ENCODE assay signal across 16 cellular contexts in genomic region chr2:197241153-197241552, GRCh38.
DNase-seq lines count a peak whose midpoint lies in the region; ATAC-seq and TF ChIP-seq lines count a peak whose summit lies in the region.
"Had no signal": no experiment of that assay in that cellular context is flagged by ENCODE, and none has a peak within 500 bp of the region (broad histone marks: within the 10 kb centered on the region; RNA-seq: fewer than 3 reads in every experiment).

No MANE protein-coding gene starts in this region.

- peak overlapping the region in 1 of 10 donors; percentile 84 for H3K27ac ChIP-seq in heart right ventricle

- intact Hi-C loops in heart right ventricle (cut with DNase I) = loop anchor here in 1 of 10 donors (10.0 kb wide), 1 partner anchor 64 kb away; no protein-coding TSS in a partner anchor

- 42 to 97% methylated on average over 1 of the region's 1 CpG for WGBS in heart right ventricle, 2 donors

- peaks cover 74% of the 10 kb centered on the region for H3K4me1 Mint-ChIP-seq in T-helper 2 cell treated with Interferon-gamma antibody and Interleukin-4, amounts not matched to agents 5 μg/mL and 100 μg/mL, for 36 hours (ENCODE audit: low read depth)
- H3K4me1 Mint-ChIP-seq in activated CD8-positive, alpha-beta T cell treated with anti-CD3 and anti-CD28 coated beads, Interleukin-2, amount 10 ng/mL, durations not matched to agents 7 days and 5 days (ENCODE audit: low read depth) = peaks cover 77% of the 10 kb centered on the region
- H3K4me1 Mint-ChIP-seq in naive B cell = peaks cover 61 to 88% (median 75%) of the 10 kb centered on the region in 3 donors

- H3K27me3 ChIP-seq in heart right ventricle = no peaks in the 10 kb centered on the region

- DNase-seq in T-helper 2 cell treated with Interferon-gamma antibody and Interleukin-4, amounts not matched to agents 5 μg/mL and 100 μg/mL, for 36 hours (ENCODE audit: low spot score) = no peak
- DNase-seq in T-helper 2 cell (no peak), GM12865 (ENCODE audit: low read depth) (no peak), naive B cell (no peak), NCI-H1930 (lab: John Stamatoyannopoulos, UW) (no peak), heart right ventricle (no peak)
- no peak for DNase-seq in activated CD8-positive, alpha-beta T cell treated with anti-CD3 and anti-CD28 coated beads, Interleukin-2, amount 10 ng/mL, durations not matched to agents 7 days and 5 days
- DNase-seq: 8988T; foreskin fibroblast; HCEC 1CT; NCI-H2029 treated with DMSO at 0.1 percent for 48 hours; NCI-H510A treated with DMSO at 0.1 percent for 48 hours; SHP77; stimulated activated naive CD4-positive, alpha-beta T cell treated with Interleukin-2 at 50 U/mL for 16 hours had no signal

- no peaks in the 10 kb centered on the region for H3K27me3 Mint-ChIP-seq in T-helper 2 cell treated with Interferon-gamma antibody and Interleukin-4, amounts not matched to agents 5 μg/mL and 100 μg/mL, for 36 hours (ENCODE audit: low read depth)
- H3K27me3 Mint-ChIP-seq in activated CD8-positive, alpha-beta T cell treated with anti-CD3 and anti-CD28 coated beads, Interleukin-2, amount 10 ng/mL, durations not matched to agents 7 days and 5 days (ENCODE audit: low read depth) = no peaks in the 10 kb centered on the region
- no peaks in the 10 kb centered on the region for H3K27me3 Mint-ChIP-seq in naive B cell

- CTCF ChIA-PET in activated CD8-positive, alpha-beta T cell treated with anti-CD3 and anti-CD28 coated beads, Interleukin-2, amount 10 ng/mL, durations not matched to agents 7 days and 5 days (lab: Charles Lee) = interaction anchor here (1.1 to 3.4 kb wide), 10 partner anchors 9 to 62 kb away, joined by 3 to 22 read pairs (median 5); no protein-coding TSS in a partner anchor

- H3K36me3 Mint-ChIP-seq in T-helper 2 cell treated with Interferon-gamma antibody and Interleukin-4, amounts not matched to agents 5 μg/mL and 100 μg/mL, for 36 hours (ENCODE audit: low read depth) = peaks cover 34% of the 10 kb centered on the region
- peaks cover 39% of the 10 kb centered on the region for H3K36me3 Mint-ChIP-seq in activated CD8-positive, alpha-beta T cell treated with anti-CD3 and anti-CD28 coated beads, Interleukin-2, amount 10 ng/mL, durations not matched to agents 7 days and 5 days (ENCODE audit: low read depth)
- peaks cover 8 to 17% of the 10 kb centered on the region in 2 donors for H3K36me3 Mint-ChIP-seq in naive B cell

- no peaks in the 10 kb centered on the region for H3K9me3 ChIP-seq in heart right ventricle

- POLR2A ChIA-PET in activated CD8-positive, alpha-beta T cell treated with anti-CD3 and anti-CD28 coated beads, Interleukin-2, amount 10 ng/mL, durations not matched to agents 7 days and 5 days (lab: Charles Lee) = interaction anchor here (0.6 to 5.0 kb wide), 11 partner anchors 8 to 68 kb away, joined by 3 to 29 read pairs (median 4); partner anchors contain the start of gene ANKRD44

- peak overlapping the region; percentile 83 for H3K4me3 Mint-ChIP-seq in T-helper 2 cell treated with Interferon-gamma antibody and Interleukin-4, amounts not matched to agents 5 μg/mL and 100 μg/mL, for 36 hours
- peak overlapping the region; percentile 59 for H3K4me3 Mint-ChIP-seq in activated CD8-positive, alpha-beta T cell treated with anti-CD3 and anti-CD28 coated beads, Interleukin-2, amount 10 ng/mL, durations not matched to agents 7 days and 5 days
- H3K4me3 Mint-ChIP-seq in naive B cell = peak overlapping the region; percentile 26 to 86 (median 56)

- H3K9me3 Mint-ChIP-seq in T-helper 2 cell treated with Interferon-gamma antibody and Interleukin-4, amounts not matched to agents 5 μg/mL and 100 μg/mL, for 36 hours = no peaks in the 10 kb centered on the region
- no peaks in the 10 kb centered on the region for H3K9me3 Mint-ChIP-seq in activated CD8-positive, alpha-beta T cell treated with anti-CD3 and anti-CD28 coated beads, Interleukin-2, amount 10 ng/mL, durations not matched to agents 7 days and 5 days (ENCODE audit: insufficient read depth)
- H3K9me3 Mint-ChIP-seq in naive B cell = no peaks in the 10 kb centered on the region

- H3K4me3 ChIP-seq in GM12865 (ENCODE audit: low read depth, low read length) (peak overlapping the region; percentile 3; the same call in 1 of the 2 replicates), heart right ventricle (no peak overlapping the region)

- peak overlapping the region; percentile 80 for H3K27ac Mint-ChIP-seq in T-helper 2 cell treated with Interferon-gamma antibody and Interleukin-4, amounts not matched to agents 5 μg/mL and 100 μg/mL, for 36 hours
- H3K27ac Mint-ChIP-seq in activated CD8-positive, alpha-beta T cell treated with anti-CD3 and anti-CD28 coated beads, Interleukin-2, amount 10 ng/mL, durations not matched to agents 7 days and 5 days = peak overlapping the region; percentile 91
- H3K27ac Mint-ChIP-seq in naive B cell = peak overlapping the region in 5 of 6 donors; percentile 74 to 95 (median 84)

- no peak for TF ChIP-seq CTCF in GM12865 (IDR thresholded peaks at IDR 0.05; ENCODE audit: insufficient read depth, low read depth, low read length, missing control alignments)
- TF ChIP-seq CTCF in heart right ventricle (IDR thresholded peaks at IDR 0.05) = no peak

- no peak for ATAC-seq in activated CD8-positive, alpha-beta T cell treated with anti-CD3 and anti-CD28 coated beads, Interleukin-2, amount 10 ng/mL, durations not matched to agents 7 days and 5 days
- ATAC-seq in naive B cell (ENCODE audit: low read depth in 2 of 2) (no peak), GM18502 (IDR thresholded peaks at IDR 0.05; ENCODE audit: poor library complexity, unreplicated experiment) (no peak), heart right ventricle (no peak)
- ATAC-seq: activated CD4-positive, CD25-positive, alpha-beta regulatory T cell treated with anti-CD3 and anti-CD28 coated beads, Interleukin-2, amount 50 U/mL, for 24 hours had no signal

- H3K4me1 ChIP-seq in heart right ventricle = peaks cover 0 to 84% (median 4%) of the 10 kb centered on the region in 9 donors

- no peaks in the 10 kb centered on the region for H3K36me3 ChIP-seq in heart right ventricle
